In genomic region chr1:169472759-169473158, GRCh38 we compare ENCODE assay signal across 25 cellular contexts. TPM values are rescaled to one million over a fixed set of nuclear protein-coding genes. Genes with fewer than 3 reads are reported as not detected.
"Had no signal": no experiment of that assay in that cellular context is flagged by ENCODE, and none has a peak within 500 bp of the region (broad histone marks: within the 10 kb centered on the region; RNA-seq: fewer than 3 reads in every experiment).

No MANE protein-coding gene starts in this region.

- H3K4me3 ChIP-seq: coronary artery, K562, Peyer's patch had no signal

- H3K4me1 ChIP-seq: Peyer's patch had no signal

- FAIRE-seq: K562 had no signal

- H3K27ac ChIP-seq: brain microvascular endothelial cell, coronary artery, Peyer's patch had no signal

- H3K27me3 ChIP-seq: brain microvascular endothelial cell, Peyer's patch had no signal

- H3K27ac Mint-ChIP-seq: activated CD4-positive, alpha-beta T cell treated with anti-CD3 and anti-CD28 coated beads, Interleukin-2, amount 10 ng/mL, durations not matched to agents 24 days and 14 days; activated CD8-positive, alpha-beta T cell treated with anti-CD3 and anti-CD28 coated beads for 36 hours; activated naive CD4-positive, alpha-beta T cell treated with anti-CD3 and anti-CD28 coated beads, Interleukin-2, amount 50 U/mL, for 24 hours; activated naive CD8-positive, alpha-beta T cell treated with anti-CD3 and anti-CD28 coated beads, Interleukin-2, amount 10 ng/mL, durations not matched to agents 7 days and 5 days; activated T-cell treated with anti-CD3 and anti-CD28 coated beads, Interleukin-2, amount 50 U/mL, for 72 hours; activated T-helper 17 cell treated with anti-CD3 and anti-CD28 coated beads, Interleukin-2, amount 50 U/mL, for 72 hours; T-helper 1 cell treated with Interleukin-12 subunit alpha and Interleukin-12 subunit beta and Interleukin-4 antibody, amounts not matched to agents 30 μg/mL and 1 μg/mL, for 36 hours; T-helper 2 cell treated with Interferon-gamma antibody and Interleukin-4, amounts not matched to agents 5 μg/mL and 100 μg/mL, for 36 hours had no signal

- H3K9me3 Mint-ChIP-seq: activated CD4-positive, alpha-beta T cell treated with anti-CD3 and anti-CD28 coated beads, Interleukin-2, amount 10 ng/mL, durations not matched to agents 24 days and 14 days; activated CD8-positive, alpha-beta T cell treated with anti-CD3 and anti-CD28 coated beads for 36 hours; activated naive CD4-positive, alpha-beta T cell treated with anti-CD3 and anti-CD28 coated beads, Interleukin-2, amount 50 U/mL, for 24 hours; activated naive CD8-positive, alpha-beta T cell treated with anti-CD3 and anti-CD28 coated beads, Interleukin-2, amount 10 ng/mL, durations not matched to agents 7 days and 5 days; activated T-cell treated with anti-CD3 and anti-CD28 coated beads, Interleukin-2, amount 50 U/mL, for 72 hours; activated T-helper 17 cell treated with anti-CD3 and anti-CD28 coated beads, Interleukin-2, amount 50 U/mL, for 72 hours; central memory CD8-positive, alpha-beta T cell; T-helper 1 cell treated with Interleukin-12 subunit alpha and Interleukin-12 subunit beta and Interleukin-4 antibody, amounts not matched to agents 30 μg/mL and 1 μg/mL, for 36 hours; T-helper 2 cell treated with Interferon-gamma antibody and Interleukin-4, amounts not matched to agents 5 μg/mL and 100 μg/mL, for 36 hours had no signal

- H3K4me1 Mint-ChIP-seq: activated naive CD4-positive, alpha-beta T cell treated with anti-CD3 and anti-CD28 coated beads, Interleukin-2, amount 50 U/mL, for 24 hours; activated T-helper 17 cell treated with anti-CD3 and anti-CD28 coated beads, Interleukin-2, amount 50 U/mL, for 72 hours; central memory CD8-positive, alpha-beta T cell had no signal

- ATAC-seq: activated CD8-positive, alpha-beta T cell treated with anti-CD3 and anti-CD28 coated beads for 36 hours; activated T-cell treated with anti-CD3 and anti-CD28 coated beads, Interleukin-2, amount 50 U/mL, for 72 hours; activated T-helper 17 cell treated with anti-CD3 and anti-CD28 coated beads, Interleukin-2, amount 50 U/mL, for 72 hours; K562 had no signal

- DNase-seq: activated CD4-positive, alpha-beta T cell treated with anti-CD3 and anti-CD28 coated beads, Interleukin-2, amount 50 U/mL, for 4 hours; activated CD8-positive, alpha-beta T cell treated with anti-CD3 and anti-CD28 coated beads for 36 hours; activated gamma-delta T cell; activated naive CD4-positive, alpha-beta T cell treated with Interleukin-2 at 50 U/mL for 16 hours; activated naive CD8-positive, alpha-beta T cell treated with anti-CD3 and anti-CD28 coated beads, Interleukin-2, amount 10 ng/mL, durations not matched to agents 7 days and 5 days; activated T-cell treated with anti-CD3 and anti-CD28 coated beads, Interleukin-2, amount 50 U/mL, for 1 hour; activated T-cell treated with anti-CD3 and anti-CD28 coated beads, Interleukin-2, amount 50 U/mL, for 72 hours; brain microvascular endothelial cell; NCI-H1092; NCI-H187 treated with DMSO at 0.1 percent for 48 hours; NCI-H2081; NCI-H226; NCI-H446 treated with DMSO at 0.1 percent for 48 hours; NCI-H524 treated with DMSO at 0.1 percent for 48 hours; Peyer's patch; RPMI8226 had no signal

- H3K9me3 ChIP-seq: Peyer's patch had no signal

- H3K27me3 Mint-ChIP-seq: activated CD4-positive, alpha-beta T cell treated with anti-CD3 and anti-CD28 coated beads, Interleukin-2, amount 10 ng/mL, durations not matched to agents 24 days and 14 days; activated CD8-positive, alpha-beta T cell treated with anti-CD3 and anti-CD28 coated beads for 36 hours; activated naive CD4-positive, alpha-beta T cell treated with anti-CD3 and anti-CD28 coated beads, Interleukin-2, amount 50 U/mL, for 24 hours; activated naive CD8-positive, alpha-beta T cell treated with anti-CD3 and anti-CD28 coated beads, Interleukin-2, amount 10 ng/mL, durations not matched to agents 7 days and 5 days; activated T-helper 17 cell treated with anti-CD3 and anti-CD28 coated beads, Interleukin-2, amount 50 U/mL, for 72 hours; central memory CD8-positive, alpha-beta T cell had no signal

- H3K4me3 Mint-ChIP-seq: activated CD4-positive, alpha-beta T cell treated with anti-CD3 and anti-CD28 coated beads, Interleukin-2, amount 10 ng/mL, durations not matched to agents 24 days and 14 days; activated CD8-positive, alpha-beta T cell treated with anti-CD3 and anti-CD28 coated beads for 36 hours; activated naive CD4-positive, alpha-beta T cell treated with anti-CD3 and anti-CD28 coated beads, Interleukin-2, amount 50 U/mL, for 24 hours; activated naive CD8-positive, alpha-beta T cell treated with anti-CD3 and anti-CD28 coated beads, Interleukin-2, amount 10 ng/mL, durations not matched to agents 7 days and 5 days; activated T-cell treated with anti-CD3 and anti-CD28 coated beads, Interleukin-2, amount 50 U/mL, for 72 hours; activated T-helper 17 cell treated with anti-CD3 and anti-CD28 coated beads, Interleukin-2, amount 50 U/mL, for 72 hours; central memory CD8-positive, alpha-beta T cell; T-helper 1 cell treated with Interleukin-12 subunit alpha and Interleukin-12 subunit beta and Interleukin-4 antibody, amounts not matched to agents 30 μg/mL and 1 μg/mL, for 36 hours; T-helper 2 cell treated with Interferon-gamma antibody and Interleukin-4, amounts not matched to agents 5 μg/mL and 100 μg/mL, for 36 hours had no signal

RNA-seq across cellular contexts. Expression of gene CCDC181, which starts 45.5 kb away (rescaled TPM):
- total RNA-seq: activated CD8-positive, alpha-beta T cell treated with anti-CD3 and anti-CD28 coated beads for 36 hours; activated naive CD8-positive, alpha-beta T cell treated with anti-CD3 and anti-CD28 coated beads, Interleukin-2, amount 10 ng/mL, durations not matched to agents 7 days and 5 days; activated T-cell treated with anti-CD3 and anti-CD28 coated beads, Interleukin-2, amount 50 U/mL, for 72 hours; activated T-helper 17 cell treated with anti-CD3 and anti-CD28 coated beads, Interleukin-2, amount 50 U/mL, for 72 hours; MCF 10A had no signal
